ENCODE assay signal across 18 cellular contexts in genomic region chr5:174690256-174690655, GRCh38. TPM values are rescaled to one million over a fixed set of nuclear protein-coding genes. Genes with fewer than 3 reads are reported as not detected.
DNase-seq lines count a peak whose midpoint lies in the region; ATAC-seq and TF ChIP-seq lines count a peak whose summit lies in the region.
"Had no signal": no experiment of that assay in that cellular context is flagged by ENCODE, and none has a peak within 500 bp of the region (broad histone marks: within the 10 kb centered on the region; RNA-seq: fewer than 3 reads in every experiment).

No MANE protein-coding gene starts in this region.

- no peak overlapping the region for H2BK5ac ChIP-seq in IMR-90 (ENCODE audit: low read depth, low read length, poor library complexity, severe bottlenecking)

- no peak overlapping the region for H2AK5ac ChIP-seq in IMR-90 (ENCODE audit: low read depth, low read length)

- no peak overlapping the region for H4K91ac ChIP-seq in IMR-90 (ENCODE audit: insufficient read depth, low read depth, low read length)

- ATAC-seq in IMR-90 (ENCODE audit: low read depth) (peak; percentile 90), GM18907 (IDR thresholded peaks at IDR 0.05; ENCODE audit: unreplicated experiment) (no peak), HG02973 (IDR thresholded peaks at IDR 0.05; ENCODE audit: unreplicated experiment) (no peak)
- ATAC-seq: activated CD8-positive, alpha-beta memory T cell treated with anti-CD3 and anti-CD28 coated beads, Interleukin-2, amount 10 ng/mL, durations not matched to agents 7 days and 5 days; T-helper 17 cell had no signal

- H3K56ac ChIP-seq in IMR-90 (ENCODE audit: extremely low read depth, insufficient read depth, low read length) = no peak overlapping the region

- TF ChIP-seq RAD21 in IMR-90 (IDR thresholded peaks at IDR 0.05; ENCODE audit: low read length) = no peak

- H4K20me1 ChIP-seq in IMR-90 (ENCODE audit: insufficient read depth, low read length) = no peaks in the 10 kb centered on the region

- no peak overlapping the region for H2BK120ac ChIP-seq in IMR-90 (ENCODE audit: low read depth, low read length)

- 51% methylated on average over 4 of the region's 10 CpGs; no CpG with 5 or more reads in 1 of the 2 experiments for WGBS in IMR-90 (ENCODE audit: extremely low coverage in 2 of 2, insufficient read length in 1 of 2), 2 experiments

- no peak overlapping the region for H4K5ac ChIP-seq in IMR-90 (ENCODE audit: low read depth, low read length)

- H3K4ac ChIP-seq in IMR-90 (ENCODE audit: low read depth, low read length) = no peak overlapping the region

- H3K27me3 ChIP-seq in IMR-90 (ENCODE audit: control insufficient read depth, insufficient read depth, low read length) = peaks cover 53% of the 10 kb centered on the region

- dilution Hi-C loops in IMR-90 (cut with HindIII; ENCODE audit: low sequenced_read_pairs, unreplicated experiment) = no loop called here

- H3K4me2 ChIP-seq in IMR-90 (ENCODE audit: low read depth, low read length) = peak overlapping the region; percentile 72; the same call in 1 of the 2 replicates

- H3K14ac ChIP-seq in IMR-90 (replicated peaks; ENCODE audit: low read depth, low read length) = no peak overlapping the region

- no peaks in the 10 kb centered on the region for H3K9me3 ChIP-seq in IMR-90 (ENCODE audit: control insufficient read depth, insufficient read depth, low read length)
- H3K9me3 ChIP-seq: Caco-2, left ventricle myocardium inferior, prostate gland had no signal

- no peak overlapping the region for H3K23ac ChIP-seq in IMR-90 (ENCODE audit: low read depth, low read length)

- H3K79me1 ChIP-seq in IMR-90 (ENCODE audit: low read depth in 1 of 2, low read length in 2 of 2) = no peaks in the 10 kb centered on the region

- BruUV-seq in IMR-90 (replicated peaks; lab: Mats Ljungman, UMichigan) = no TSS peak

- no peak for TF ChIP-seq CTCF in IMR-90 (conservative IDR thresholded peaks at IDR 0.05; ENCODE audit: low read depth, low read length)
- TF ChIP-seq CTCF in cardiac fibroblast (IDR thresholded peaks at IDR 0.05; ENCODE audit: low read depth, low read length) = no peak

- H3K4me1 ChIP-seq in IMR-90 (ENCODE audit: control insufficient read depth, insufficient read depth, low read length) = no peaks in the 10 kb centered on the region; the same call in 1 of the 2 replicates
- H3K4me1 ChIP-seq: left ventricle myocardium inferior, prostate gland had no signal

- no peaks in the 10 kb centered on the region for H3K9me1 ChIP-seq in IMR-90 (ENCODE audit: insufficient read depth, low read length)

- in situ Hi-C loops in IMR-90 (cut with MboI; ENCODE audit: low sequenced_read_pairs) = no loop called here

- no peak overlapping the region for H3K18ac ChIP-seq in IMR-90 (ENCODE audit: low read depth, low read length)

- CTCF ChIA-PET in IMR-90 (lab: Yijun Ruan, JAX) = no interaction called here

- no peak overlapping the region for H3K9ac ChIP-seq in IMR-90 (ENCODE audit: low read depth, low read length)

- H3K4me3 ChIP-seq in IMR-90 (ENCODE audit: insufficient read depth, low read depth, low read length) = no peak overlapping the region
- no peak overlapping the region for H3K4me3 ChIP-seq in cardiac fibroblast (replicated peaks in 1 of 2; ENCODE audit: low read depth in 2 of 2, low read length in 2 of 2)
- H3K4me3 ChIP-seq: left ventricle myocardium inferior, prostate gland had no signal

- no peak overlapping the region for H2BK20ac ChIP-seq in IMR-90 (ENCODE audit: low read depth, low read length)

- H3K36me3 ChIP-seq in IMR-90 (ENCODE audit: control insufficient read depth, insufficient read depth, low read length) = no peaks in the 10 kb centered on the region
- H3K36me3 ChIP-seq: left ventricle myocardium inferior, prostate gland had no signal

- POLR2A ChIA-PET in IMR-90 (lab: Charles Lee; ENCODE audit: unreplicated experiment) = no interaction called here

- H4K8ac ChIP-seq in IMR-90 (ENCODE audit: low read depth in 2 of 2, low read length in 2 of 2) = no peak overlapping the region

- no peak overlapping the region for H2AK9ac ChIP-seq in IMR-90 (replicated peaks; ENCODE audit: low read depth, low read length, poor library complexity)

- H2AFZ ChIP-seq in IMR-90 (replicated peaks; ENCODE audit: low read length, poor library complexity) = peak overlapping the region; percentile 68

- DNase-seq in COR-L47 (lab: John Stamatoyannopoulos, UW) = peak; percentile 5
- peak; percentile 18 for DNase-seq in IMR-90
- DNase-seq in cardiac fibroblast (ENCODE audit: low read depth in 2 of 2) = peak; percentile 4 to 6
- peak; percentile 48 for DNase-seq in medulla oblongata (ENCODE audit: extremely low spot score)
- no peak for DNase-seq in 8988T
- no peak for DNase-seq in GM19238 (ENCODE audit: insufficient read length, low spot score)
- DNase-seq: activated CD4-positive, CD25-positive, alpha-beta regulatory T cell treated with anti-CD3 and anti-CD28 coated beads, Interleukin-2, amount 50 U/mL, for 72 hours; activated CD8-positive, alpha-beta memory T cell treated with anti-CD3 and anti-CD28 coated beads, Interleukin-2, amount 10 ng/mL, durations not matched to agents 7 days and 5 days; left ventricle myocardium inferior; naive B cell; NCI-H2029; NCI-H69; stimulated activated naive CD4-positive, alpha-beta T cell treated with Interleukin-2 at 50 U/mL for 16 hours; T-helper 17 cell had no signal

- H3K27ac ChIP-seq in IMR-90 (ENCODE audit: insufficient read depth, low read length) = no peak overlapping the region
- H3K27ac ChIP-seq: left ventricle myocardium inferior, prostate gland had no signal

- no peak for TF ChIP-seq POLR2A in IMR-90 (IDR thresholded peaks at IDR 0.05; ENCODE audit: low read depth, low read length)

- H2BK15ac ChIP-seq in IMR-90 (ENCODE audit: low read depth, low read length) = no peak overlapping the region

- intact Hi-C loops in IMR-90 (cut with micrococcal nuclease) = no loop called here

TF ChIP-seq in IMR-90, 13 proteins besides CTCF, POLR2A, EP300 and RAD21:
- TF ChIP-seq RCOR1 (IDR thresholded peaks at IDR 0.05; ENCODE audit: insufficient replicate concordance, low read length) (no peak), RFX5 (IDR thresholded peaks at IDR 0.05; ENCODE audit: low read depth, low read length) (no peak), MXI1 (IDR thresholded peaks at IDR 0.05; ENCODE audit: borderline replicate concordance, low read depth, low read length) (no peak), FOS (IDR thresholded peaks at IDR 0.05; ENCODE audit: low read depth, low read length) (no peak), USF2 (IDR thresholded peaks at IDR 0.05; ENCODE audit: low read depth, low read length) (no peak), BHLHE40 (IDR thresholded peaks at IDR 0.05; ENCODE audit: low read depth, low read length) (no peak), MAFK (IDR thresholded peaks at IDR 0.05; ENCODE audit: low read depth, low read length) (no peak), CEBPB (IDR thresholded peaks at IDR 0.05; ENCODE audit: low read depth, low read length) (no peak), NFE2L2 (IDR thresholded peaks at IDR 0.05; ENCODE audit: low read depth, low read length) (no peak), ELK1 (IDR thresholded peaks at IDR 0.05; ENCODE audit: borderline replicate concordance, low read depth, low read length) (no peak), MAZ (IDR thresholded peaks at IDR 0.05; ENCODE audit: borderline replicate concordance, low read depth, low read length) (no peak), CHD1 (IDR thresholded peaks at IDR 0.05; ENCODE audit: low read depth, low read length) (no peak), SMC3 (IDR thresholded peaks at IDR 0.05; ENCODE audit: low read depth, low read length) (no peak)

RNA-seq across cellular contexts. Expression of gene MSX2, which starts 34.1 kb away (rescaled TPM):
- total RNA-seq in IMR-90 (2012; rRNA removed) = 1.9 and 2.2 TPM in 2 replicates
- 3.7 and 4.0 TPM in 2 replicates for polyA plus RNA-seq in IMR-90 (2012; rRNA removed)
- 2.1 and 4.0 TPM in 2 replicates for polyA plus RNA-seq in IMR-90 (2012; cell fraction: cytosol; rRNA removed)
- 2.7 and 3.5 TPM in 2 replicates for polyA plus RNA-seq in IMR-90 (2012; cell fraction: nucleus; rRNA removed; ENCODE audit: low replicate concordance)
- total RNA-seq: activated CD8-positive, alpha-beta memory T cell treated with anti-CD3 and anti-CD28 coated beads, Interleukin-2, amount 10 ng/mL, durations not matched to agents 7 days and 5 days had no signal

Comparison
In these comparisons a context has a peak if more than half of its experiments do, and no peak if none do; other contexts are left out.
1. DNase-seq: peak in COR-L47 (single experiment), IMR-90 (single experiment), cardiac fibroblast (2 of 2) and medulla oblongata (single experiment); none in 8988T (single experiment) and GM19238 (single experiment).